15 cellular contexts compared by ENCODE assay signal in the genomic region with DNA sequence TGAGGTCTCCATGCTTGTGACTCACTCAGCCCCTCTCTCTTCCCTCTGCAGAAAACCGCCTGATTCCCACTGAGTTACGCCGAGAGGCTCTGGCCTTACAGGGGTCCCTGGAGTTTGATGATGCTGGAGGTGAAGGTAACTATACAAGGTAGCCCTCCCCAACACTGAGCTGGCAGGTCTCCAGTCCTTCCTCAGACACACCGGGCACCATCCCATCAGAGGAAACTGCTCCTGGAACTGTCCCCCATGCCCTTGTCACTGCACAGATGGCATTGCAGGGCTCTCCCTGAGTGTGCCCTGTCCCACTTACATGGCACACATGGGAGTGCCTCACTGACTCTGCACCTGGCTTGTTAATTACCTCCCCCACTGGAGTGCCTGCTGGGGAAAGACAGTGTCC. TPM values are rescaled to one million over a fixed set of nuclear protein-coding genes. Genes with fewer than 3 reads are reported as not detected.
DNase-seq lines count a peak whose midpoint lies in the region; ATAC-seq, FAIRE-seq and TF ChIP-seq lines count a peak whose summit lies in the region.
"Had no signal": no experiment of that assay in that cellular context is flagged by ENCODE, and none has a peak within 500 bp of the region (broad histone marks: within the 10 kb centered on the region; RNA-seq: fewer than 3 reads in every experiment).

No MANE protein-coding gene starts in this region.

- TF ChIP-seq CTCF in OCI-LY7 (conservative IDR thresholded peaks at IDR 0.05; ENCODE audit: low read length) (no peak), K562 (IDR thresholded peaks at IDR 0.05 in 2 of 3, conservative IDR thresholded peaks at IDR 0.05 in 1 of 3; ENCODE audit: insufficient read depth in 2 of 3, low read depth in 1 of 3, low read length in 3 of 3) (no peak), thyroid gland (IDR thresholded peaks at IDR 0.05) (no peak)

- peak overlapping the region; percentile 100 for H3K4me3 Mint-ChIP-seq in activated naive CD4-positive, alpha-beta T cell treated with anti-CD3 and anti-CD28 coated beads, Interleukin-2, amount 50 U/mL, for 24 hours

- H3K27ac Mint-ChIP-seq in activated naive CD4-positive, alpha-beta T cell treated with anti-CD3 and anti-CD28 coated beads, Interleukin-2, amount 50 U/mL, for 24 hours, result no peak overlapping the region
- H3K27ac Mint-ChIP-seq in activated naive CD4-positive, alpha-beta T cell treated with anti-CD3 and anti-CD28 coated beads, Interleukin-2, amount 50 U/mL, for 72 hours, result no peak overlapping the region

- H3K4me1 ChIP-seq in OCI-LY7 (ENCODE audit: insufficient read depth, low read length, poor library complexity, severe bottlenecking), result peaks cover 69% of the 10 kb centered on the region
- peaks cover 16 to 45% of the 10 kb centered on the region in 2 experiments for H3K4me1 ChIP-seq in K562 (replicated peaks in 1 of 2; ENCODE audit: control insufficient read depth in 2 of 2, insufficient read depth in 2 of 2, low read length in 2 of 2)
- peaks cover 9% of the 10 kb centered on the region for H3K4me1 ChIP-seq in skeletal muscle satellite cell (ENCODE audit: control insufficient read depth, insufficient read depth, low read length)
- peaks cover 9 to 20% of the 10 kb centered on the region in 2 donors for H3K4me1 ChIP-seq in thyroid gland
- H3K4me1 ChIP-seq in right cardiac atrium (ENCODE audit: control insufficient read depth, insufficient read depth, low read length), result no peaks in the 10 kb centered on the region

- H3K79me2 ChIP-seq in OCI-LY7 (ENCODE audit: insufficient read depth, low read depth, low read length) (peaks cover 62% of the 10 kb centered on the region), K562 (ENCODE audit: control insufficient read depth, insufficient read depth, low read length) (peaks cover 42% of the 10 kb centered on the region)

- H3K27ac ChIP-seq in OCI-LY7 (ENCODE audit: low read depth, low read length, poor library complexity, severe bottlenecking) (peak overlapping the region; percentile 96), K562 (ENCODE audit: extremely low read depth, low read depth, low read length) (no peak overlapping the region), thyroid gland (no peak overlapping the region), right cardiac atrium (ENCODE audit: low read length) (no peak overlapping the region)
- H3K27ac ChIP-seq: coronary artery, heart right ventricle had no signal

- no peak for DNase-seq in activated naive CD4-positive, alpha-beta T cell treated with anti-CD3 and anti-CD28 coated beads, Interleukin-2, amount 50 U/mL, for 72 hours (ENCODE audit: low spot score in 2 of 2)
- DNase-seq in OCI-LY7 (ENCODE audit: low spot score) (peak; percentile 19), K562 (ENCODE audit: extremely low read depth in 1 of 4, low spot score in 3 of 4) (no peak), thyroid gland (no peak), right cardiac atrium (no peak)
- DNase-seq: amniotic stem cell, erythroblast, heart right ventricle, NCI-H2029 treated with DMSO at 0.1 percent for 48 hours, NCI-H774, T-helper 9 cell had no signal

- ATAC-seq in activated naive CD4-positive, alpha-beta T cell treated with anti-CD3 and anti-CD28 coated beads, Interleukin-2, amount 50 U/mL, for 72 hours, result no peak
- ATAC-seq in K562 (no peak), SK-N-SH treated with all-trans-retinoic acid at 6 μM for 48 hours (no peak), right cardiac atrium (no peak)
- ATAC-seq: heart right ventricle had no signal

- H3K9me3 Mint-ChIP-seq in activated naive CD4-positive, alpha-beta T cell treated with anti-CD3 and anti-CD28 coated beads, Interleukin-2, amount 50 U/mL, for 24 hours, result no peaks in the 10 kb centered on the region
- H3K9me3 Mint-ChIP-seq in activated naive CD4-positive, alpha-beta T cell treated with anti-CD3 and anti-CD28 coated beads, Interleukin-2, amount 50 U/mL, for 72 hours, result no peaks in the 10 kb centered on the region

- POLR2A ChIA-PET in OCI-LY7 (lab: Charles Lee), result interaction anchor here (1.5 to 15.9 kb wide), 8 partner anchors 8 to 46 kb away, joined by 5 to 251 read pairs (median 10); no protein-coding TSS in a partner anchor
- POLR2A ChIA-PET in K562 (lab: Yijun Ruan, JAX), result interaction anchor here (0.6 to 6.1 kb wide), 3 partner anchors 9 to 43 kb away, joined by 3 to 63 read pairs (median 3); partner anchors contain the start of gene PTPN18

- H3K27me3 Mint-ChIP-seq in activated naive CD4-positive, alpha-beta T cell treated with anti-CD3 and anti-CD28 coated beads, Interleukin-2, amount 50 U/mL, for 24 hours, result no peaks in the 10 kb centered on the region

- intact Hi-C loops in OCI-LY7 (cut with micrococcal nuclease; ENCODE audit: unreplicated experiment), result no loop called here
- intact Hi-C loops in K562 (cut with micrococcal nuclease), result loop anchor here (5.0 to 10.0 kb wide), 3 partner anchors 80 to 863 kb away; partner anchors contain the start of genes MZT2B, POTEE and SMPD4
- intact Hi-C loops in thyroid gland (cut with DNase I), result no loop called here
- intact Hi-C loops in right cardiac atrium (cut with DNase I), result loop anchor here in 1 of 4 donors (10.0 kb wide), 1 partner anchor 160 kb away; the partner anchor contains the start of genes MZT2B and SMPD4

- H3K4me2 ChIP-seq in OCI-LY7 (ENCODE audit: low read length), result peak overlapping the region; percentile 99
- no peak overlapping the region for H3K4me2 ChIP-seq in K562 (ENCODE audit: insufficient read depth, low read length)
- H3K4me2 ChIP-seq in skeletal muscle satellite cell (ENCODE audit: low read length), result peak overlapping the region; percentile 92

- no peaks in the 10 kb centered on the region for H3K9me1 ChIP-seq in K562 (ENCODE audit: control insufficient read depth, insufficient read depth, low read length)

- H3K9me2 ChIP-seq in OCI-LY7 (ENCODE audit: insufficient read depth, low read length), result no peaks in the 10 kb centered on the region

- H3K4me1 Mint-ChIP-seq in activated naive CD4-positive, alpha-beta T cell treated with anti-CD3 and anti-CD28 coated beads, Interleukin-2, amount 50 U/mL, for 24 hours, result peaks cover 59% of the 10 kb centered on the region

- TF ChIP-seq EP300 in K562 (IDR thresholded peaks at IDR 0.05; ENCODE audit: low read length), result no peak

- CTCF ChIA-PET in OCI-LY7 (lab: Charles Lee; ENCODE audit: unreplicated experiment) (interaction anchor here (0.7 to 1.1 kb wide), 3 partner anchors 31 to 46 kb away, joined by 3 read pairs; no protein-coding TSS in a partner anchor), K562 (lab: Yijun Ruan, JAX; ENCODE audit: low intra/inter-chr PET ratio) (no interaction called here)

- FAIRE-seq in K562 (lab: Jason Lieb, UNC), result no peak

- no peak for TF ChIP-seq RAD21 in K562 (CRISPR knock-in tag; conservative IDR thresholded peaks at IDR 0.05 in 1 of 2, IDR thresholded peaks at IDR 0.05 in 1 of 2)

- H4K20me1 ChIP-seq in OCI-LY7 (ENCODE audit: insufficient read depth, low read length) (no peaks in the 10 kb centered on the region), K562 (replicated peaks; ENCODE audit: control insufficient read depth, insufficient read depth, low read length) (no peaks in the 10 kb centered on the region)

- H3K36me3 Mint-ChIP-seq in activated naive CD4-positive, alpha-beta T cell treated with anti-CD3 and anti-CD28 coated beads, Interleukin-2, amount 50 U/mL, for 24 hours, result peaks cover 25% of the 10 kb centered on the region
- peaks cover 38 to 44% of the 10 kb centered on the region in 2 donors for H3K36me3 Mint-ChIP-seq in activated naive CD4-positive, alpha-beta T cell treated with anti-CD3 and anti-CD28 coated beads, Interleukin-2, amount 50 U/mL, for 72 hours

- H2AFZ ChIP-seq in OCI-LY7 (ENCODE audit: low read length) (no peak overlapping the region), K562 (ENCODE audit: low read depth, low read length) (no peak overlapping the region)

- BruUV-seq in OCI-LY7 (replicated peaks; lab: Mats Ljungman, UMichigan), result no TSS peak
- BruUV-seq in K562 (replicated peaks; lab: Mats Ljungman, UMichigan), result no TSS peak

- H3K4me3 ChIP-seq in OCI-LY7 (ENCODE audit: low read depth, low read length, poor library complexity, severe bottlenecking), result peak overlapping the region; percentile 97
- peak overlapping the region; percentile 59; the same call in 1 of the 2 replicates for H3K4me3 ChIP-seq in K562
- H3K4me3 ChIP-seq in skeletal muscle satellite cell (ENCODE audit: low read length), result no peak overlapping the region
- H3K4me3 ChIP-seq in thyroid gland (replicated peaks in 1 of 3), result no peak overlapping the region
- no peak overlapping the region for H3K4me3 ChIP-seq in right cardiac atrium (ENCODE audit: low read length)

- TF ChIP-seq POLR2A in K562 (conservative IDR thresholded peaks at IDR 0.05) (no peak), thyroid gland (IDR thresholded peaks at IDR 0.05) (no peak)

- no peaks in the 10 kb centered on the region for H3K9me3 ChIP-seq in OCI-LY7 (ENCODE audit: low read length)
- no peaks in the 10 kb centered on the region for H3K9me3 ChIP-seq in K562 (replicated peaks; ENCODE audit: control insufficient read depth, insufficient read depth, low read depth, low read length)
- H3K9me3 ChIP-seq in skeletal muscle satellite cell (replicated peaks; ENCODE audit: low read length), result no peaks in the 10 kb centered on the region
- no peaks in the 10 kb centered on the region for H3K9me3 ChIP-seq in thyroid gland
- H3K9me3 ChIP-seq in right cardiac atrium (ENCODE audit: control insufficient read depth, low read length), result no peaks in the 10 kb centered on the region
- H3K9me3 ChIP-seq: heart right ventricle had no signal

- 91% methylated on average over 4 of the region's 4 CpGs for WGBS in K562 (ENCODE audit: insufficient coverage, low coverage, missing lambda C conversion rate)
- 93 to 100% methylated on average over 4 of the region's 4 CpGs for WGBS in thyroid gland, 2 donors
- 96% methylated on average over 4 of the region's 4 CpGs for WGBS in right cardiac atrium

- H3K9ac ChIP-seq in K562 (ENCODE audit: insufficient read depth in 1 of 2, low read depth in 2 of 2, low read length in 2 of 2), result peak overlapping the region in 1 of 2 experiments; percentile 57; a peak in 1 of 4 replicates
- no peak overlapping the region for H3K9ac ChIP-seq in skeletal muscle satellite cell (ENCODE audit: low read depth, low read length)

- H3K36me3 ChIP-seq in OCI-LY7 (ENCODE audit: insufficient read depth, low read length) (peaks cover 80% of the 10 kb centered on the region), K562 (ENCODE audit: control insufficient read depth, insufficient read depth, low read length) (peaks cover 57% of the 10 kb centered on the region), skeletal muscle satellite cell (ENCODE audit: insufficient read depth, low read length) (peaks cover 44% of the 10 kb centered on the region), thyroid gland (peaks cover 23 to 43% of the 10 kb centered on the region in 2 donors)

- in situ Hi-C loops in K562 (cut with MboI), result loop anchor here (25.0 kb wide), 2 partner anchors 893 to 1168 kb away; no protein-coding TSS in a partner anchor

- no peaks in the 10 kb centered on the region for H3K27me3 ChIP-seq in K562 (ENCODE audit: control insufficient read depth in 2 of 2, insufficient read depth in 2 of 2, low read length in 2 of 2)
- no peaks in the 10 kb centered on the region for H3K27me3 ChIP-seq in skeletal muscle satellite cell (ENCODE audit: control insufficient read depth, insufficient read depth, low read length)
- H3K27me3 ChIP-seq in thyroid gland, result no peaks in the 10 kb centered on the region
- no peaks in the 10 kb centered on the region for H3K27me3 ChIP-seq in right cardiac atrium (ENCODE audit: control insufficient read depth, insufficient read depth)
- H3K27me3 ChIP-seq: heart right ventricle had no signal

RNA-seq across cellular contexts. Expression of gene IMP4, which starts 1.9 kb away (rescaled TPM):
- 100 to 1,000 TPM in 1 of 2 donors, 10 to 100 TPM in 1; 91.0 to 106 TPM for total RNA-seq in activated naive CD4-positive, alpha-beta T cell treated with anti-CD3 and anti-CD28 coated beads, Interleukin-2, amount 50 U/mL, for 72 hours
- 265 and 266 TPM in 2 replicates for total RNA-seq in OCI-LY7 (2014; rRNA removed; shearing (Covaris generic))
- total RNA-seq in OCI-LY7 (2022), result 314 and 327 TPM in 2 replicates
- total RNA-seq in K562 (2011; cell fraction: chromatin; rRNA removed; ENCODE audit: low replicate concordance), result 74.0 and 256 TPM in 2 replicates
- 209 and 220 TPM in 2 replicates for total RNA-seq in K562 (2011; cell fraction: nucleolus; rRNA removed)
- 139 and 147 TPM in 2 replicates for total RNA-seq in K562 (2011; cell fraction: nucleoplasm; rRNA removed)
- total RNA-seq in K562 (2014; rRNA removed), result 187 and 239 TPM in 2 replicates
- total RNA-seq in K562 (2014; rRNA removed; fragmentation: Illumina TruSeq; extraction: Trizol), result 42.1 and 52.9 TPM in 2 replicates
- 97.8 and 103 TPM in 2 replicates for total RNA-seq in K562 (2015; rRNA removed; fragmentation: Illumina TruSeq; extraction: Trizol)
- total RNA-seq in K562 (2021), result 164 and 167 TPM in 2 replicates
- 127 and 158 TPM in 2 replicates for polyA plus RNA-seq in K562 (2011; rRNA removed)
- 271 and 517 TPM in 2 replicates for polyA plus RNA-seq in K562 (2011; cell fraction: cytosol; rRNA removed)
- 407 and 557 TPM in 2 replicates for polyA plus RNA-seq in K562 (2011; cell fraction: nucleus; rRNA removed)
- polyA plus RNA-seq in K562 (2012), result 134 and 149 TPM in 2 replicates
- polyA plus RNA-seq in K562 (2014; fragmentation: Illumina TruSeq; extraction: Trizol), result 100.0 and 155 TPM in 2 replicates
- polyA plus RNA-seq in K562 (2014; fragmentation: Nextera tagmentation; extraction: Ambion mirVana), result 10 to 100 TPM; 35.4 to 53.3 TPM
- polyA plus RNA-seq in K562 (2014; rRNA removed), result 209 and 231 TPM in 2 replicates
- 51.7 and 70.1 TPM in 2 replicates for polyA minus RNA-seq in K562 (2011; rRNA and poly(A)+ RNA removed)
- polyA minus RNA-seq in K562 (2011; cell fraction: cytosol; rRNA and poly(A)+ RNA removed), result 78.1 and 83.2 TPM in 2 replicates
- polyA minus RNA-seq in K562 (2011; cell fraction: nucleus; rRNA and poly(A)+ RNA removed), result 115 and 121 TPM in 2 replicates
- 155 TPM in 2 replicates for total RNA-seq in skeletal muscle satellite cell (2012; rRNA removed)
- 10 to 100 TPM; 69.5 to 98.6 (median 94.4) TPM for total RNA-seq in thyroid gland
- 10 to 100 TPM; 48.0 to 59.9 (median 55.8) TPM for total RNA-seq in right cardiac atrium
- polyA plus RNA-seq in right cardiac atrium, result 50.4 TPM

RNA-seq across cellular contexts. Expression of gene PTPN18, which starts 11.3 kb away (rescaled TPM):
- total RNA-seq in activated naive CD4-positive, alpha-beta T cell treated with anti-CD3 and anti-CD28 coated beads, Interleukin-2, amount 50 U/mL, for 72 hours, result 10 to 100 TPM; 28.3 to 62.1 TPM
- 96.6 and 107 TPM in 2 replicates for total RNA-seq in OCI-LY7 (2014; rRNA removed; shearing (Covaris generic))
- total RNA-seq in OCI-LY7 (2022) (309 and 363 TPM in 2 replicates), K562 (2014; rRNA removed) (49.6 and 57.0 TPM in 2 replicates), K562 (2014; rRNA removed; fragmentation: Illumina TruSeq; extraction: Trizol) (36.9 and 37.6 TPM in 2 replicates), K562 (2015; rRNA removed; fragmentation: Illumina TruSeq; extraction: Trizol) (35.2 and 38.5 TPM in 2 replicates), K562 (2021) (64.0 and 64.4 TPM in 2 replicates), thyroid gland (10 to 100 TPM; 45.5 to 69.8 (median 57.4) TPM), right cardiac atrium (10 to 100 TPM; 22.9 to 26.0 (median 24.8) TPM)
- 213 and 354 TPM in 2 replicates for total RNA-seq in K562 (2011; cell fraction: chromatin; rRNA removed; ENCODE audit: low replicate concordance)
- total RNA-seq in K562 (2011; cell fraction: nucleolus; rRNA removed), result 191 TPM in 2 replicates
- 220 and 291 TPM in 2 replicates for total RNA-seq in K562 (2011; cell fraction: nucleoplasm; rRNA removed)
- polyA plus RNA-seq in K562 (2011; rRNA removed) (51.0 and 58.7 TPM in 2 replicates), K562 (2014; fragmentation: Illumina TruSeq; extraction: Trizol) (79.5 and 90.7 TPM in 2 replicates), K562 (2014; fragmentation: Nextera tagmentation; extraction: Ambion mirVana) (10 to 100 TPM; 11.6 to 19.3 TPM), K562 (2014; rRNA removed) (67.4 and 76.7 TPM in 2 replicates), right cardiac atrium (16.4 TPM)
- 53.2 and 74.2 TPM in 2 replicates for polyA plus RNA-seq in K562 (2011; cell fraction: cytosol; rRNA removed)
- 140 and 232 TPM in 2 replicates for polyA plus RNA-seq in K562 (2011; cell fraction: nucleus; rRNA removed)
- 44.4 and 61.5 TPM in 2 replicates for polyA plus RNA-seq in K562 (2012)
- 42.3 and 45.7 TPM in 2 replicates for polyA minus RNA-seq in K562 (2011; rRNA and poly(A)+ RNA removed)
- 31.4 and 33.8 TPM in 2 replicates for polyA minus RNA-seq in K562 (2011; cell fraction: cytosol; rRNA and poly(A)+ RNA removed)
- 74.3 and 76.3 TPM in 2 replicates for polyA minus RNA-seq in K562 (2011; cell fraction: nucleus; rRNA and poly(A)+ RNA removed)
- 25.1 and 26.6 TPM in 2 replicates for total RNA-seq in skeletal muscle satellite cell (2012; rRNA removed)

Comparison
In these comparisons a context has a peak if more than half of its experiments do, and no peak if none do; other contexts are left out.
1. H3K4me3 ChIP-seq: peak in OCI-LY7 (single experiment) and K562 (single experiment); none in skeletal muscle satellite cell (single experiment), thyroid gland (0 of 3) and right cardiac atrium (single experiment).